16 cellular contexts compared by ENCODE assay signal in genomic region chr22:42656578-42656977, GRCh38. TPM values are rescaled to one million over a fixed set of nuclear protein-coding genes. Genes with fewer than 3 reads are reported as not detected.
DNase-seq lines count a peak whose midpoint lies in the region; ATAC-seq, FAIRE-seq and TF ChIP-seq lines count a peak whose summit lies in the region.
"Had no signal": no experiment of that assay in that cellular context is flagged by ENCODE, and none has a peak within 500 bp of the region (broad histone marks: within the 10 kb centered on the region; RNA-seq: fewer than 3 reads in every experiment).

No MANE protein-coding gene starts in this region.

- no peaks in the 10 kb centered on the region for H3K36me3 Mint-ChIP-seq in naive B cell
- H3K36me3 Mint-ChIP-seq: CD14-positive monocyte; CD8-positive, alpha-beta T cell had no signal

- DNase-seq in naive B cell, result no peak
- no peak for DNase-seq in MG63
- no peak for DNase-seq in stimulated activated naive CD8-positive, alpha-beta T cell treated with anti-CD3 and anti-CD28 coated beads, Interleukin-15, amount 100 ng/mL, for 72 hours
- DNase-seq in HuH-7.5 (ENCODE audit: low spot score), result no peak
- no peak for DNase-seq in RCC 7860 (ENCODE audit: low spot score)
- DNase-seq: ACHN; CD8-positive, alpha-beta T cell; COR-L47; DND-41; GDM1; H9 had no signal

- peaks cover 0 to 5% (median 0%) of the 10 kb centered on the region in 3 donors for H3K27me3 Mint-ChIP-seq in naive B cell
- H3K27me3 Mint-ChIP-seq in stimulated activated naive CD8-positive, alpha-beta T cell treated with anti-CD3 and anti-CD28 coated beads, Interleukin-15, amount 100 ng/mL, for 72 hours, result peaks cover 5% of the 10 kb centered on the region

- H3K27me3 ChIP-seq in MG63, result no peaks in the 10 kb centered on the region

- TF ChIP-seq CTCF in C4-2B (conservative IDR thresholded peaks at IDR 0.05) (no peak), VCaP (conservative IDR thresholded peaks at IDR 0.05) (no peak)

- no peaks in the 10 kb centered on the region for H3K36me3 ChIP-seq in MG63

- peak overlapping the region in 3 of 8 donors; percentile 62 to 94 (median 91) for H3K4me3 Mint-ChIP-seq in naive B cell
- H3K4me3 Mint-ChIP-seq in stimulated activated naive CD8-positive, alpha-beta T cell treated with anti-CD3 and anti-CD28 coated beads, Interleukin-15, amount 100 ng/mL, for 72 hours, result no peak overlapping the region
- H3K4me3 Mint-ChIP-seq: CD14-positive monocyte; CD8-positive, alpha-beta T cell; GM23338; H9 had no signal

- peak overlapping the region; percentile 53 for H3K27ac ChIP-seq in C4-2B
- peak overlapping the region; percentile 93 for H3K27ac ChIP-seq in VCaP

- peak overlapping the region in 5 of 6 donors; percentile 93 to 99 (median 98) for H3K27ac Mint-ChIP-seq in naive B cell
- no peak overlapping the region for H3K27ac Mint-ChIP-seq in stimulated activated naive CD8-positive, alpha-beta T cell treated with anti-CD3 and anti-CD28 coated beads, Interleukin-15, amount 100 ng/mL, for 72 hours
- H3K27ac Mint-ChIP-seq: CD8-positive, alpha-beta T cell; GM23338; H9 had no signal

- no peak for ATAC-seq in naive B cell (ENCODE audit: low read depth in 2 of 2)
- no peak for ATAC-seq in stimulated activated naive CD8-positive, alpha-beta T cell treated with anti-CD3 and anti-CD28 coated beads, Interleukin-15, amount 100 ng/mL, for 72 hours
- ATAC-seq: CD8-positive, alpha-beta T cell; GM23338 had no signal

- peaks cover 29 to 42% (median 39%) of the 10 kb centered on the region in 3 donors for H3K4me1 Mint-ChIP-seq in naive B cell
- no peaks in the 10 kb centered on the region for H3K4me1 Mint-ChIP-seq in stimulated activated naive CD8-positive, alpha-beta T cell treated with anti-CD3 and anti-CD28 coated beads, Interleukin-15, amount 100 ng/mL, for 72 hours

- no peak for FAIRE-seq in RCC 7860 (lab: Jason Lieb, UNC)

- H3K9me3 Mint-ChIP-seq in naive B cell, result no peaks in the 10 kb centered on the region
- no peaks in the 10 kb centered on the region for H3K9me3 Mint-ChIP-seq in stimulated activated naive CD8-positive, alpha-beta T cell treated with anti-CD3 and anti-CD28 coated beads, Interleukin-15, amount 100 ng/mL, for 72 hours
- H3K9me3 Mint-ChIP-seq: CD14-positive monocyte; CD8-positive, alpha-beta T cell; GM23338 had no signal

- H3K4me3 ChIP-seq in MG63, result no peak overlapping the region
- H3K4me3 ChIP-seq: GM23338 had no signal

- H3K9me3 ChIP-seq in MG63, result no peaks in the 10 kb centered on the region

RNA-seq across cellular contexts. Expression of gene CYB5R3, which starts 7.4 kb away (rescaled TPM):
- 100 to 1,000 TPM in 2 of 6 donors, 10 to 100 TPM in 4; 72.0 to 142 (median 83.8) TPM for polyA plus RNA-seq in naive B cell (ENCODE audit: low read depth in 6 of 6)
- 48.3 and 76.3 TPM in 2 replicates for total RNA-seq in MG63 (2014; rRNA removed; shearing (Covaris generic); ENCODE audit: low replicate concordance)

RNA-seq across cellular contexts. Expression of gene ATP5MGL, which starts 16.2 kb away (rescaled TPM):
- 1 to 10 TPM in 1 of 6 donors, under 1 TPM in 2, not detected in 3; 0.38 to 1.6 (median 0.77) TPM for polyA plus RNA-seq in naive B cell (ENCODE audit: low read depth in 6 of 6)
- not detected in 2 replicates for total RNA-seq in MG63 (2014; rRNA removed; shearing (Covaris generic); ENCODE audit: low replicate concordance)
- total RNA-seq: A172, GM23338 had no signal

RNA-seq across cellular contexts. Expression of gene POLDIP3, which starts 41.9 kb away (rescaled TPM):
- polyA plus RNA-seq in naive B cell (ENCODE audit: low read depth in 6 of 6), result 100 to 1,000 TPM in 1 of 6 donors, 10 to 100 TPM in 5; 61.2 to 106 (median 81.3) TPM
- total RNA-seq in MG63 (2014; rRNA removed; shearing (Covaris generic); ENCODE audit: low replicate concordance), result 16.3 and 17.7 TPM in 2 replicates

Comparison
In these comparisons a context has a peak if more than half of its experiments do, and no peak if none do; other contexts are left out.
1. H3K27ac Mint-ChIP-seq: peak in naive B cell (5 of 6); none in stimulated activated naive CD8-positive, alpha-beta T cell treated with anti-CD3 and anti-CD28 coated beads, Interleukin-15, amount 100 ng/mL, for 72 hours (0 of 2).